18 cellular contexts compared by ENCODE assay signal in the genomic region with DNA sequence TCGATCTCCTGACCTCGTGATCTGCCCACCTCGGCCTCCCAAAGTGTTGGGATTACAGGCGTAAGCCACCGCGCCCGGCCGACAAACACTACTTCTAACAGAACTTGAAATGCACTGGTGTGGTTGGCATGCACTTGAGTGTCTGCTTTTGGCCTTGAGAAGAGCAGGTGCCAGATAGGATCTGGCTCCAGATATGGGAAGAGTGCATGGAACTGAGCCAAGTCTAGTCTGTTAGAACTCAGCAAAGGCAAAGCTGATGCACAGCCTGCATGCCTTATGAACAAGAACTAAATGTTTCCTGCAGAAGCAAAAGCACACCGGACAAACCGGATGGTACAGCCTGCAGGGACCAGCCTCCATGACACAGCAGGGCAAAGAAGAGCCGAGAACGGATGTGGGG. TPM values are rescaled to one million over a fixed set of nuclear protein-coding genes. Genes with fewer than 3 reads are reported as not detected.
DNase-seq lines count a peak whose midpoint lies in the region; ATAC-seq lines count a peak whose summit lies in the region.
"Had no signal": no experiment of that assay in that cellular context is flagged by ENCODE, and none has a peak within 500 bp of the region (broad histone marks: within the 10 kb centered on the region; RNA-seq: fewer than 3 reads in every experiment).

No MANE protein-coding gene starts in this region.

- peak; percentile 26 for ATAC-seq in left lobe of liver
- ATAC-seq in GM21390 (IDR thresholded peaks at IDR 0.05; ENCODE audit: unreplicated experiment), result no peak
- ATAC-seq: GM12878 had no signal

- peak; percentile 13 for DNase-seq in DMS 273 treated with DMSO at 0.1 percent for 48 hours (lab: John Stamatoyannopoulos, UW)
- DNase-seq in NCI-H187 treated with DMSO at 0.1 percent for 48 hours (lab: John Stamatoyannopoulos, UW), result peak; percentile 64
- DNase-seq in NCI-H748 (lab: John Stamatoyannopoulos, UW; ENCODE audit: unreplicated experiment), result peak; percentile 67
- DNase-seq in left lobe of liver (ENCODE audit: low spot score), result no peak
- DNase-seq in NCI-H1048 (lab: John Stamatoyannopoulos, UW), result no peak
- DNase-seq in NOMO-1 treated with dmso at 0.1 percent for 144 hours (lab: John Stamatoyannopoulos, UW; ENCODE audit: unreplicated experiment), result no peak
- no peak for DNase-seq in iPS-NIHi7 (ENCODE audit: extremely low spot score)
- DNase-seq: activated CD4-positive, alpha-beta T cell treated with anti-CD3 and anti-CD28 coated beads, Interleukin-2, amount 50 U/mL, for 4 hours; activated T-cell treated with anti-CD3 and anti-CD28 coated beads, Interleukin-2, amount 50 U/mL, for 1 hour; GDM1; NCI-H1930; nephron progenitor cell; NK-92 treated with Interleukin-12 subunit alpha and Interleukin-12 subunit beta, amount 100 ng/mL, for 24 hours; RPMI8226; stomach; uterus had no signal

RNA-seq across cellular contexts. Expression of a gene that starts 35.1 kb away (rescaled TPM):
- 33.3 TPM for total RNA-seq in left lobe of liver

Comparison
In these comparisons a context has a peak if more than half of its experiments do, and no peak if none do; other contexts are left out.
1. DNase-seq: peak in DMS 273 treated with DMSO at 0.1 percent for 48 hours (single experiment), NCI-H187 treated with DMSO at 0.1 percent for 48 hours (single experiment) and NCI-H748 (single experiment); none in left lobe of liver (single experiment), NCI-H1048 (single experiment), NOMO-1 treated with dmso at 0.1 percent for 144 hours (single experiment) and iPS-NIHi7 (single experiment).